ENCODE assay signal across 9 cellular contexts in the genomic region with DNA sequence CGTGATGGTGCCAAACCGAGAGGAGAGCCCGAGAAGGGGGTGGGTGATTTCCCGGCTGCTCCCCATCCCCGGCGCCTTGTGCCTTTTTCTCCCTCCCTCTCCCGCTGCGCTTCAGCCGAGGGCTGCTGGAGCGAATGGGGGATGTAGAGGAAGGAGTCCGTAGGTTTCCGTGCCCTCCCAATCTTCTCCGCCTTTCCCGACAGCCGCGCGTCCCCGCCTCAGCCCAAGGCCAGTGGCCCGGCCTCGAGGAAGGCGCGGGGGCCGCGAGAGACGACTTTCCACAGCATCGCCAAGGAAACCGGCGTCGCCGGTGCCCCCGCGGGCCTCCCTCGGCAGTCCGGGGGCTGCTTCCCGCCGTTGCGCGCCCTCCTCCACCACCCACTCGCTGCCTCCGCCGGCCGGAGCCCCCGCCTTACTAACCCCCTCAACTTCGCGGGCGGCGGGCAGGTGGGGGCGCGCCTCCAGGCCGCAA. TPM values are rescaled to one million over a fixed set of nuclear protein-coding genes. Genes with fewer than 3 reads are reported as not detected.
DNase-seq lines count a peak whose midpoint lies in the region; ATAC-seq and TF ChIP-seq lines count a peak whose summit lies in the region.
"Had no signal": no experiment of that assay in that cellular context is flagged by ENCODE, and none has a peak within 500 bp of the region (broad histone marks: within the 10 kb centered on the region; RNA-seq: fewer than 3 reads in every experiment).

No MANE protein-coding gene starts in this region.

- ATAC-seq in activated T-cell treated with anti-CD3 and anti-CD28 coated beads, Interleukin-2, amount 50 U/mL, for 4 hours: no peak
- ATAC-seq in GM18519 (IDR thresholded peaks at IDR 0.05; ENCODE audit: low FRiP score, unreplicated experiment) (no peak), HG02981 (IDR thresholded peaks at IDR 0.05; ENCODE audit: unreplicated experiment) (no peak)

- H3K27ac ChIP-seq in iPS-18a (ENCODE audit: low read length): no peak overlapping the region

- H3K4me1 ChIP-seq in iPS-18a (ENCODE audit: control insufficient read depth, low read depth, low read length): peaks cover 6% of the 10 kb centered on the region

- peak overlapping the region; percentile 69 for H3K9ac ChIP-seq in iPS-18a (ENCODE audit: low read length)

- H3K9me3 Mint-ChIP-seq in activated T-cell treated with anti-CD3 and anti-CD28 coated beads, Interleukin-2, amount 50 U/mL, for 4 hours: no peaks in the 10 kb centered on the region

- TF ChIP-seq CTCF in HFF-Myc (IDR thresholded peaks at IDR 0.05; ENCODE audit: low read depth, low read length, missing control alignments): no peak

- peaks cover 6% of the 10 kb centered on the region for H3K27me3 Mint-ChIP-seq in activated T-cell treated with anti-CD3 and anti-CD28 coated beads, Interleukin-2, amount 50 U/mL, for 4 hours (ENCODE audit: low read depth)

- no peaks in the 10 kb centered on the region for H3K9me3 ChIP-seq in iPS-18a (ENCODE audit: control insufficient read depth, low read depth, low read length)

- H3K4me1 Mint-ChIP-seq in activated T-cell treated with anti-CD3 and anti-CD28 coated beads, Interleukin-2, amount 50 U/mL, for 4 hours (ENCODE audit: low read depth): peaks cover 48% of the 10 kb centered on the region

- peak overlapping the region; percentile 49 for H3K4me3 ChIP-seq in HFF-Myc (replicated peaks; ENCODE audit: low read depth, low read length)
- peak overlapping the region; percentile 88 for H3K4me3 ChIP-seq in iPS-18a (ENCODE audit: low read length)

- peaks cover 63% of the 10 kb centered on the region for H3K27me3 ChIP-seq in iPS-18a (ENCODE audit: control insufficient read depth, insufficient read depth, low read length)

- DNase-seq in HFF-Myc (ENCODE audit: extremely low read depth, low read depth) (no peak), amniotic stem cell (lab: John Stamatoyannopoulos, UW) (no peak), SIG-M5 (lab: John Stamatoyannopoulos, UW) (no peak)
- DNase-seq in activated T-cell treated with anti-CD3 and anti-CD28 coated beads, Interleukin-2, amount 50 U/mL, for 4 hours: no peak
- peak in 2 of 3 donors; percentile 21 to 29 for DNase-seq in stimulated activated CD4-positive, alpha-beta T cell treated with anti-CD3 and anti-CD28 coated beads, TNF-alpha, amount 100 ng/mL, for 1 hour (ENCODE audit: low read depth in 3 of 3, low spot score in 1 of 3)
- DNase-seq: NK-92 treated with Interleukin-12 subunit alpha and Interleukin-12 subunit beta, amount 100 ng/mL, for 24 hours had no signal

- peaks cover 44% of the 10 kb centered on the region for H3K36me3 Mint-ChIP-seq in activated T-cell treated with anti-CD3 and anti-CD28 coated beads, Interleukin-2, amount 50 U/mL, for 4 hours (ENCODE audit: insufficient read depth)

- peak overlapping the region; percentile 95 for H3K4me3 Mint-ChIP-seq in activated T-cell treated with anti-CD3 and anti-CD28 coated beads, Interleukin-2, amount 50 U/mL, for 4 hours

- H3K36me3 ChIP-seq in iPS-18a (ENCODE audit: control insufficient read depth, low read depth, low read length): no peaks in the 10 kb centered on the region

RNA-seq across cellular contexts. Expression of a gene that starts 1.2 kb away (rescaled TPM):
- total RNA-seq in activated T-cell treated with anti-CD3 and anti-CD28 coated beads, Interleukin-2, amount 50 U/mL, for 4 hours: 100 to 1,000 TPM in 1 of 3 donors, 10 to 100 TPM in 2; 83.3 to 121 (median 99.5) TPM

RNA-seq across cellular contexts. Expression of a gene that starts 10.4 kb away (rescaled TPM):
- total RNA-seq in activated T-cell treated with anti-CD3 and anti-CD28 coated beads, Interleukin-2, amount 50 U/mL, for 4 hours: 10 to 100 TPM; 42.7 to 44.7 (median 44.4) TPM

Comparison
In these comparisons a context has a peak if more than half of its experiments do, and no peak if none do; other contexts are left out.
1. DNase-seq: peak in stimulated activated CD4-positive, alpha-beta T cell treated with anti-CD3 and anti-CD28 coated beads, TNF-alpha, amount 100 ng/mL, for 1 hour (2 of 3); none in HFF-Myc (single experiment), activated T-cell treated with anti-CD3 and anti-CD28 coated beads, Interleukin-2, amount 50 U/mL, for 4 hours (single experiment), amniotic stem cell (single experiment) and SIG-M5 (single experiment).